In the genomic region with DNA sequence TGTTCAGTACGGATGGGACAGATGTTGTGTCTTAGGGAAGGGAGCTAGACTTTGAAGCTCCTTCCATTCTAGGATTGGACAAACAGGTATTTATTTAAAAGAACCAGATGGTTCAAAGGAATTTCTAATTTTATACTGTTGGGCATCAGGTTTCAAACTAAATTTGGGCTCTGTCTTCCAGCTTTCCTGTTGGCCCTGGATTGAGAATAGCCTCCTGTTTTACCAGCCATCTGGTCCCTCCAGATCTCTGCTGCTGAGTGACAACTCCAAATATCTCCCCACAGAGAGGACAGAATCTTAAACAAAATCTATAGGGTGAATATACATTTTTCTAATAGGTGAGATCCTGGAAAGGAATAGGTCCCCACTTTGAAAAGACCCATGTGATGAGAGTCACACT, we compare ENCODE assay signal across 15 cellular contexts.
"Had no signal": no experiment of that assay in that cellular context is flagged by ENCODE, and none has a peak within 500 bp of the region (broad histone marks: within the 10 kb centered on the region; RNA-seq: fewer than 3 reads in every experiment).

No MANE protein-coding gene starts in this region.

- H3K27ac Mint-ChIP-seq: natural killer cell treated with Interleukin-12 subunit alpha and Interleukin-12 subunit beta and Interleukin-15 and Interleukin-18, amount 100 ng/mL, for 72 hours; T-cell had no signal

- H3K27me3 Mint-ChIP-seq: natural killer cell treated with Interleukin-12 subunit alpha and Interleukin-12 subunit beta and Interleukin-15 and Interleukin-18, amount 100 ng/mL, for 72 hours; T-cell had no signal

- H3K4me3 ChIP-seq: adrenal gland, coronary artery, right atrium auricular region, skin epidermis, upper lobe of left lung had no signal

- H3K9me3 ChIP-seq: adrenal gland, right atrium auricular region, upper lobe of left lung had no signal

- H3K27me3 ChIP-seq: adrenal gland, foreskin keratinocyte, right atrium auricular region, upper lobe of left lung had no signal

- H3K4me3 Mint-ChIP-seq: natural killer cell treated with Interleukin-12 subunit alpha and Interleukin-12 subunit beta and Interleukin-15 and Interleukin-18, amount 100 ng/mL, for 72 hours; T-cell had no signal

- H3K36me3 Mint-ChIP-seq: natural killer cell treated with Interleukin-12 subunit alpha and Interleukin-12 subunit beta and Interleukin-15 and Interleukin-18, amount 100 ng/mL, for 72 hours; T-cell had no signal

- H3K4me1 ChIP-seq: adrenal gland, right atrium auricular region, upper lobe of left lung had no signal

- H3K9me3 Mint-ChIP-seq: natural killer cell treated with Interleukin-12 subunit alpha and Interleukin-12 subunit beta and Interleukin-15 and Interleukin-18, amount 100 ng/mL, for 72 hours had no signal

- H3K27ac ChIP-seq: adrenal gland, coronary artery, foreskin keratinocyte, right atrium auricular region, upper lobe of left lung had no signal

- ATAC-seq: foreskin keratinocyte, left ventricle myocardium superior, T-cell had no signal

- DNase-seq: activated naive CD4-positive, alpha-beta T cell treated with anti-CD3 and anti-CD28 coated beads, Interleukin-2, amount 50 U/mL, for 16 hours; adrenal gland; effector CD4-positive, alpha-beta T cell; left ventricle myocardium superior; mesendoderm; stimulated activated CD4-positive, alpha-beta T cell treated with anti-CD3 and anti-CD28 coated beads, Interleukin-4, amount 100 ng/mL, for 24 hours; stimulated activated naive CD4-positive, alpha-beta T cell; T-cell; T-helper 9 cell; upper lobe of left lung had no signal

- H3K36me3 ChIP-seq: adrenal gland, right atrium auricular region, upper lobe of left lung had no signal

- H3K4me1 Mint-ChIP-seq: T-cell had no signal
